ENCODE assay signal across 1 cellular context in genomic region chr3:111720681-111721380, GRCh38.
TF ChIP-seq lines count a peak whose summit lies in the region.

No MANE protein-coding gene starts in this region.

TF ChIP-seq in IMR-90, 13 proteins besides CTCF, POLR2A, EP300 and RAD21 (continued from another document):
- TF ChIP-seq, protein P1, sequence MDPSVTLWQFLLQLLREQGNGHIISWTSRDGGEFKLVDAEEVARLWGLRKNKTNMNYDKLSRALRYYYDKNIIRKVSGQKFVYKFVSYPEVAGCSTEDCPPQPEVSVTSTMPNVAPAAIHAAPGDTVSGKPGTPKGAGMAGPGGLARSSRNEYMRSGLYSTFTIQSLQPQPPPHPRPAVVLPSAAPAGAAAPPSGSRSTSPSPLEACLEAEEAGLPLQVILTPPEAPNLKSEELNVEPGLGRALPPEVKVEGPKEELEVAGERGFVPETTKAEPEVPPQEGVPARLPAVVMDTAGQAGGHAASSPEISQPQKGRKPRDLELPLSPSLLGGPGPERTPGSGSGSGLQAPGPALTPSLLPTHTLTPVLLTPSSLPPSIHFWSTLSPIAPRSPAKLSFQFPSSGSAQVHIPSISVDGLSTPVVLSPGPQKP (IDR thresholded peaks at IDR 0.05; ENCODE audit: borderline replicate concordance, low read depth, low read length), result no peak
- TF ChIP-seq RCOR1 (IDR thresholded peaks at IDR 0.05; ENCODE audit: insufficient replicate concordance, low read length) (no peak), MAZ (IDR thresholded peaks at IDR 0.05; ENCODE audit: borderline replicate concordance, low read depth, low read length) (no peak), MXI1 (IDR thresholded peaks at IDR 0.05; ENCODE audit: borderline replicate concordance, low read depth, low read length) (no peak), NFE2L2 (IDR thresholded peaks at IDR 0.05; ENCODE audit: low read depth, low read length) (no peak)
